ENCODE assay signal across 7 cellular contexts in genomic region chr6:118509009-118509617, GRCh38. TPM values are rescaled to one million over a fixed set of nuclear protein-coding genes. Genes with fewer than 3 reads are reported as not detected.
DNase-seq lines count a peak whose midpoint lies in the region; ATAC-seq and TF ChIP-seq lines count a peak whose summit lies in the region.

No MANE protein-coding gene starts in this region.

- in situ Hi-C loops in G401 (cut with HindIII; ENCODE audit: low sequenced_read_pairs): no loop called here

- H3K27me3 ChIP-seq in adipocyte (replicated peaks; ENCODE audit: control insufficient read depth, insufficient read depth, low read length): no peaks in the 10 kb centered on the region

- H3K36me3 ChIP-seq in adipocyte (ENCODE audit: control insufficient read depth, insufficient read depth, low read length, severe bottlenecking): no peaks in the 10 kb centered on the region

- ATAC-seq in GM18502 (IDR thresholded peaks at IDR 0.05; ENCODE audit: poor library complexity, unreplicated experiment) (no peak), left colon (no peak)

- intact Hi-C loops in left colon (cut with DNase I, micrococcal nuclease): no loop called here

- peaks cover 8% of the 10 kb centered on the region for H3K4me1 ChIP-seq in adipocyte (ENCODE audit: control insufficient read depth, insufficient read depth, low read length)

- peak; percentile 78 for TF ChIP-seq CTCF in LNCaP clone FGC (IDR thresholded peaks at IDR 0.05; ENCODE audit: control insufficient read depth, extremely low read depth, insufficient read depth)

- DNase-seq in G401 (ENCODE audit: low spot score) (peak; percentile 53), LNCaP clone FGC (ENCODE audit: low read depth) (no peak), adipocyte (ENCODE audit: low read depth) (peak; percentile 70), kidney glomerular epithelial cell (lab: John Stamatoyannopoulos, UW) (peak; percentile 6), islet precursor cell (no peak), left colon (no peak)

- no peak overlapping the region for H3K9ac ChIP-seq in adipocyte (ENCODE audit: low read length)

- H3K4me3 ChIP-seq in LNCaP clone FGC (ENCODE audit: low read depth, low read length) (no peak overlapping the region), adipocyte (ENCODE audit: low read length) (no peak overlapping the region)

- H3K9me3 ChIP-seq in adipocyte (ENCODE audit: control insufficient read depth, low read length): no peaks in the 10 kb centered on the region

RNA-seq across cellular contexts. Expression of gene PLN, which starts 39.0 kb away (rescaled TPM):
- not detected in 2 replicates for total RNA-seq in G401 (2014; rRNA removed; shearing (Covaris generic))
- total RNA-seq in left colon: 10 to 100 TPM in 1 of 2 donors, 1 to 10 TPM in 1; 2.7 to 31.1 TPM

Comparison
In these comparisons a context has a peak if more than half of its experiments do, and no peak if none do; other contexts are left out.
1. DNase-seq: peak in G401 (single experiment), adipocyte (single experiment) and kidney glomerular epithelial cell (single experiment); none in LNCaP clone FGC (single experiment), islet precursor cell (single experiment) and left colon (0 of 2).